Comparison of ENCODE assay signal across 8 cellular contexts in the genomic region with DNA sequence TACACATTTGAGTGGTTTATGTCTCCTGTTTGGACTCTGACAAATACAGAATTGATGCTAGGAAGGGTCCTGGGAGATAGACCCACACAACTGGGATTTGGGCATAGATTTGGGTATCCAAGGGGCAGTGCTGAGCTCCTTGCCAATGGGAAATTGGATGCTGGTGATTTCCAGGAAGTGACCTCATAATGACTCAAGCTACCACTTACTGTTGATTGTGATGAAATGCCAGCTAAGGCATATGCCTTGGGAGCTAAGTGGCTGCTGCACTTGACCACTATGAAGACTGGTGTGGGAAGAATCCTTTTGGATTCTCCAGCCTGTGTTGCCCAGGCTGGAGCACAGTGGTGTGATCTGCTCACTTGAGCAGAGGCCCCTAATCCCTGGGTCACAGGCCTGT. TPM values are rescaled to one million over a fixed set of nuclear protein-coding genes. Genes with fewer than 3 reads are reported as not detected.
A peak's percentile ranks its signal among the peaks of the same experiment; 100 is the strongest.
DNase-seq lines count a peak whose midpoint lies in the region; ATAC-seq, FAIRE-seq and TF ChIP-seq lines count a peak whose summit lies in the region.
"Not testable (repeated sequence)": the region's sequence is repeated elsewhere in the genome, so short reads cannot be mapped to it uniquely, and the experiment has no call there.

No MANE protein-coding gene starts in this region.

- not testable (repeated sequence) for H3K4me3 ChIP-seq in ACC112 (ENCODE audit: low read depth, low read length); GM23248; K562; fibroblast of villous mesenchyme (ENCODE audit: low read depth, low read length)

- TF ChIP-seq RAD21 in K562 (CRISPR knock-in tag; conservative IDR thresholded peaks at IDR 0.05 in 1 of 2, IDR thresholded peaks at IDR 0.05 in 1 of 2): not testable (repeated sequence)

- not testable (repeated sequence) for TF ChIP-seq EP300 in K562 (IDR thresholded peaks at IDR 0.05; ENCODE audit: low read length)

- H3K4me1 ChIP-seq in ACC112 (ENCODE audit: control insufficient read depth, insufficient read depth, low read length, unreplicated experiment) (peaks cover 10% of the 10 kb centered on the region), GM23248 (ENCODE audit: insufficient read depth) (0 out of 2 replicates have a peak, but pooled peaks cover 11% of the 10 kb centered on the region)
- H3K4me1 ChIP-seq in K562 (replicated peaks in 1 of 2; ENCODE audit: control insufficient read depth in 2 of 2, insufficient read depth in 2 of 2, low read length in 2 of 2): not testable (repeated sequence)

- FAIRE-seq in K562 (lab: Jason Lieb, UNC): not testable (repeated sequence)

- H2AFZ ChIP-seq in ACC112 (ENCODE audit: low read length, unreplicated experiment); GM23248; K562 (ENCODE audit: low read depth, low read length): not testable (repeated sequence)

- not testable (repeated sequence) for H3K9me1 ChIP-seq in K562 (ENCODE audit: control insufficient read depth, insufficient read depth, low read length)

- H3K4me2 ChIP-seq in GM23248 (ENCODE audit: unreplicated experiment); K562 (ENCODE audit: insufficient read depth, low read length): not testable (repeated sequence)

- peak overlapping the region; percentile 55; the same call in 1 of the 2 replicates for H3K27ac ChIP-seq in ACC112 (ENCODE audit: low read depth, low read length)
- H3K27ac ChIP-seq in GM23248; RWPE1; K562 (ENCODE audit: extremely low read depth, low read depth, low read length): not testable (repeated sequence)
- peak overlapping the region; percentile 72 for H3K27ac ChIP-seq in epithelial cell of prostate

- in situ Hi-C loops in GM23248 (cut with MboI); K562 (cut with MboI): not testable (repeated sequence)

- TF ChIP-seq CTCF in RWPE1 (conservative IDR thresholded peaks at IDR 0.05; ENCODE audit: low read depth); K562 (IDR thresholded peaks at IDR 0.05 in 2 of 3, conservative IDR thresholded peaks at IDR 0.05 in 1 of 3; ENCODE audit: insufficient read depth in 2 of 3, low read depth in 1 of 3, low read length in 3 of 3); fibroblast of villous mesenchyme (IDR thresholded peaks at IDR 0.05; ENCODE audit: insufficient read depth, low read depth, low read length): not testable (repeated sequence)

- intact Hi-C loops in K562 (cut with micrococcal nuclease): not testable (repeated sequence)

- H3K9me3 ChIP-seq in GM23248 (ENCODE audit: low read depth); K562 (replicated peaks; ENCODE audit: control insufficient read depth, insufficient read depth, low read depth, low read length): not testable (repeated sequence)

- H3F3A ChIP-seq in GM23248 (ENCODE audit: insufficient read depth): not testable (repeated sequence)

- ATAC-seq in K562: not testable (repeated sequence)

- not testable (repeated sequence) for H3K79me2 ChIP-seq in ACC112 (ENCODE audit: control insufficient read depth, insufficient read depth, low read length, unreplicated experiment); GM23248 (ENCODE audit: insufficient read depth); K562 (ENCODE audit: control insufficient read depth, insufficient read depth, low read length)

- not testable (repeated sequence) for TF ChIP-seq POLR2A in K562 (conservative IDR thresholded peaks at IDR 0.05)

- H4K20me1 ChIP-seq in GM23248 (ENCODE audit: insufficient read depth); K562 (replicated peaks; ENCODE audit: control insufficient read depth, insufficient read depth, low read length): not testable (repeated sequence)

- H3K27me3 ChIP-seq in ACC112 (ENCODE audit: insufficient read depth, low read length); GM23248 (replicated peaks; ENCODE audit: insufficient read depth); K562 (ENCODE audit: control insufficient read depth in 2 of 2, insufficient read depth in 2 of 2, low read length in 2 of 2): not testable (repeated sequence)

- CTCF ChIA-PET in RWPE1 (lab: Yijun Ruan, JAX): interaction anchor here (0.6 kb wide), 1 partner anchor 9 kb away, joined by 3 read pairs; no protein-coding TSS in a partner anchor
- CTCF ChIA-PET in K562 (lab: Yijun Ruan, JAX; ENCODE audit: low intra/inter-chr PET ratio): not testable (repeated sequence)

- not testable (repeated sequence) for BruUV-seq in K562 (replicated peaks; lab: Mats Ljungman, UMichigan)

- H3K9ac ChIP-seq in GM23248; K562 (ENCODE audit: insufficient read depth in 1 of 2, low read depth in 2 of 2, low read length in 2 of 2): not testable (repeated sequence)

- DNase-seq in GM23248 (peak; percentile 56), M059J (ENCODE audit: low read depth) (peak; percentile 57), RWPE1 (ENCODE audit: low spot score) (peak; percentile 7), fibroblast of villous mesenchyme (ENCODE audit: low read depth) (peak; percentile 2), renal cortical epithelial cell (ENCODE audit: low read depth) (peak; percentile 13)
- DNase-seq in K562 (ENCODE audit: extremely low read depth in 1 of 4, low spot score in 3 of 4); epithelial cell of prostate (ENCODE audit: low read depth, low spot score): not testable (repeated sequence)

- H3K9me2 ChIP-seq in GM23248 (ENCODE audit: insufficient read depth): not testable (repeated sequence)

- POLR2A ChIA-PET in RWPE1 (lab: Yijun Ruan, JAX; ENCODE audit: low non-redundant PET): interaction anchor here (0.7 kb wide), 1 partner anchor 40 kb away, joined by 3 read pairs; no protein-coding TSS in a partner anchor
- POLR2A ChIA-PET in K562 (lab: Yijun Ruan, JAX): interaction anchor here (0.6 kb wide), 1 partner anchor 81 kb away, joined by 3 read pairs; no protein-coding TSS in a partner anchor

- H3K36me3 ChIP-seq in ACC112 (ENCODE audit: insufficient read depth, low read length); GM23248 (ENCODE audit: low read depth): not testable (repeated sequence)
- H3K36me3 ChIP-seq in K562 (ENCODE audit: control insufficient read depth, insufficient read depth, low read length): peaks cover 29% of the 10 kb centered on the region; the same call in 2 of the 3 replicates

TF ChIP-seq in K562, 482 proteins besides CTCF, POLR2A, EP300 and RAD21:
- peak; percentile 31; the same call in 1 of the 2 replicates for TF ChIP-seq ATF3 (IDR thresholded peaks at IDR 0.05)
- not testable (repeated sequence) for TF ChIP-seq ATF3 (CRISPR knock-in tag; conservative IDR thresholded peaks at IDR 0.05)
- 0 out of 2 replicates have a peak, but pooled peaks have one; percentile 18 for TF ChIP-seq FOSL1 (tag; conservative IDR thresholded peaks at IDR 0.05)

RNA-seq across cellular contexts. Expression of gene TMEM248, which starts 36.5 kb away (rescaled TPM):
- 101 and 113 TPM in 2 replicates for total RNA-seq in GM23248 (2014; rRNA removed; shearing (Covaris generic))
- 98.0 and 105 TPM in 2 replicates for polyA plus RNA-seq in GM23248 (2016; fragmentation: Nextera tagmentation; extraction: Ambion mirVana)
- total RNA-seq in M059J (2014; rRNA removed; shearing (Covaris generic)): 158 and 193 TPM in 2 replicates
- 196 and 234 TPM in 2 replicates for total RNA-seq in K562 (2011; cell fraction: chromatin; rRNA removed; ENCODE audit: low replicate concordance)
- 184 and 220 TPM in 2 replicates for total RNA-seq in K562 (2011; cell fraction: nucleolus; rRNA removed)
- total RNA-seq in K562 (2011; cell fraction: nucleoplasm; rRNA removed): 236 and 245 TPM in 2 replicates
- total RNA-seq in K562 (2014; rRNA removed): 64.4 and 76.4 TPM in 2 replicates
- 57.6 and 58.0 TPM in 2 replicates for total RNA-seq in K562 (2014; rRNA removed; fragmentation: Illumina TruSeq; extraction: Trizol)
- total RNA-seq in K562 (2015; rRNA removed; fragmentation: Illumina TruSeq; extraction: Trizol): 78.0 and 78.4 TPM in 2 replicates
- total RNA-seq in K562 (2021): 107 and 108 TPM in 2 replicates
- polyA plus RNA-seq in K562 (2011; rRNA removed): 79.1 and 95.8 TPM in 2 replicates
- 111 and 247 TPM in 2 replicates for polyA plus RNA-seq in K562 (2011; cell fraction: cytosol; rRNA removed)
- 105 and 124 TPM in 2 replicates for polyA plus RNA-seq in K562 (2011; cell fraction: nucleus; rRNA removed)
- 51.5 and 64.1 TPM in 2 replicates for polyA plus RNA-seq in K562 (2012)
- polyA plus RNA-seq in K562 (2014; fragmentation: Illumina TruSeq; extraction: Trizol): 109 and 132 TPM in 2 replicates
- polyA plus RNA-seq in K562 (2014; fragmentation: Nextera tagmentation; extraction: Ambion mirVana): 1 to 10 TPM; 6.3 to 8.2 TPM
- 63.2 and 85.8 TPM in 2 replicates for polyA plus RNA-seq in K562 (2014; rRNA removed)
- polyA minus RNA-seq in K562 (2011; rRNA and poly(A)+ RNA removed): 89.8 and 153 TPM in 2 replicates
- 63.9 and 95.8 TPM in 2 replicates for polyA minus RNA-seq in K562 (2011; cell fraction: cytosol; rRNA and poly(A)+ RNA removed)
- 27.6 and 38.8 TPM in 2 replicates for polyA minus RNA-seq in K562 (2011; cell fraction: nucleus; rRNA and poly(A)+ RNA removed)
- total RNA-seq in fibroblast of villous mesenchyme: 78.9 and 123 TPM in 2 replicates
- total RNA-seq in renal cortical epithelial cell: 82.5 and 114 TPM in 2 replicates
